In the genomic region with DNA sequence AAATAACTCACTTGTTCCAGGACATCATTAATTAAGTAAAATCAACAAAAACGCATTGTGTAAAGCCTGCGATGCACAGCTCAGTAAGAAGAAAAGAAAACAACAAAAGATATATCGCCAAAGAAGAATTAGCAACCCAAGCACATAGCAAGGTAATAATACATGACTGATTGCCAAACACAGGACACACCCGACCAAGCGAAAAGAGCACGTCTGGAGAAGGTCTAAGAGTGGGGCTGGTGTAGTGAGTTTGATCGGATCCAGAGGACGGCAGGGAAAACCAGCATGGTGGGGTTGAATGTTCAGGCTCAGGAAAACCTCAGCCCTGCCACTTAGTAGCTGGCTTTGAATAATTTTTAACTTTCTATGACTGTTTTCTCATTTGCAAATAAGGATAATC, we compare ENCODE assay signal across 1 cellular context.
TF ChIP-seq lines count a peak whose summit lies in the region.

No MANE protein-coding gene starts in this region.

TF ChIP-seq in endothelial cell of umbilical vein, 7 proteins besides CTCF, POLR2A, EP300 and RAD21 (continued from another document):
- TF ChIP-seq FOS (IDR thresholded peaks at IDR 0.05; ENCODE audit: borderline replicate concordance, insufficient read depth, low read length): no peak
